In the genomic region with DNA sequence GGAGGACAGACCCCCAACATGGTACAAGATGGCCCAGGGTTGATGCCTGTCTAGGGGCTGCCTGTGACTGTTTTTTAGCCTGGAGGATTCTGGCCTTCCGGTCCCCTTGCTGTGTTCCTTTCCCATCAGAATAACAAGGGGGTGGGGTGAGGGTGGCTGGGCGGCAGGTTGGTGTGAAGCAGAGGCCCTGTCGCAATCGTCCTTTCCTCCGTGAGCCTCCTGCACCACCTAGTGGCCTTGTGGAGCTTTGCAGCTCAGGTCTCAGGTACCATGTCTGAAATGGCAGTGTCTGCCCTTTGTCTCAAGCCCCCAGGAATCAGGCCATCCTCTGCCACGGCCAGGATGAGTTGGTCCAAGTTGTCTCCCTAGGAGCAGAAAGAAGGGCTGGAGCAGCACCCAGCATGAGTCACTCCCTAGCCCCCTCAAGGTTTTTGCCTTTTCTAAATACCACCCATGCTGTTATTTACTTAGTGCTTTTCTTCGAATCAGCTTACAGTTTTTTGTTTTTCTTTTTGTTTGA, we compare ENCODE assay signal across 1 cellular context.
TF ChIP-seq lines count a peak whose summit lies in the region.

No MANE protein-coding gene starts in this region.

TF ChIP-seq in HepG2, 621 proteins besides CTCF, POLR2A, EP300 and RAD21 (continued from another document and continues in another):
- TF ChIP-seq, protein P1, sequence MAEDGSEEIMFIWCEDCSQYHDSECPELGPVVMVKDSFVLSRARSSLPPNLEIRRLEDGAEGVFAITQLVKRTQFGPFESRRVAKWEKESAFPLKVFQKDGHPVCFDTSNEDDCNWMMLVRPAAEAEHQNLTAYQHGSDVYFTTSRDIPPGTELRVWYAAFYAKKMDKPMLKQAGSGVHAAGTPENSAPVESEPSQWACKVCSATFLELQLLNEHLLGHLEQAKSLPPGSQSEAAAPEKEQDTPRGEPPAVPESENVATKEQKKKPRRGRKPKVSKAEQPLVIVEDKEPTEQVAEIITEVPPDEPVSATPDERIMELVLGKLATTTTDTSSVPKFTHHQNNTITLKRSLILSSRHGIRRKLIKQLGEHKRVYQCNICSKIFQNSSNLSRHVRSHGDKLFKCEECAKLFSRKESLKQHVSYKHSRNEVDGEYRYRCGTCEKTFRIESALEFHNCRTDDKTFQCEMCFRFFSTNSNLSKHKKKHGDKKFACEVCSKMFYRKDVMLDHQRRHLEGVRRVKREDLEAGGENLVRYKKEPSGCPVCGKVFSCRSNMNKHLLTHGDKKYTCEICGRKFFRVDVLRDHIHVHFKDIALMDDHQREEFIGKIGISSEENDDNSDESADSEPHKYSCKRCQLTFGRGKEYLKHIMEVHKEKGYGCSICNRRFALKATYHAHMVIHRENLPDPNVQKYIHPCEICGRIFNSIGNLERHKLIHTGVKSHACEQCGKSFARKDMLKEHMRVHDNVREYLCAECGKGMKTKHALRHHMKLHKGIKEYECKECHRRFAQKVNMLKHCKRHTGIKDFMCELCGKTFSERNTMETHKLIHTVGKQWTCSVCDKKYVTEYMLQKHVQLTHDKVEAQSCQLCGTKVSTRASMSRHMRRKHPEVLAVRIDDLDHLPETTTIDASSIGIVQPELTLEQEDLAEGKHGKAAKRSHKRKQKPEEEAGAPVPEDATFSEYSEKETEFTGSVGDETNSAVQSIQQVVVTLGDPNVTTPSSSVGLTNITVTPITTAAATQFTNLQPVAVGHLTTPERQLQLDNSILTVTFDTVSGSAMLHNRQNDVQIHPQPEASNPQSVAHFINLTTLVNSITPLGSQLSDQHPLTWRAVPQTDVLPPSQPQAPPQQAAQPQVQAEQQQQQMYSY (CRISPR knock-in tag; IDR thresholded peaks at IDR 0.05) = no peak
- TF ChIP-seq, protein P2, sequence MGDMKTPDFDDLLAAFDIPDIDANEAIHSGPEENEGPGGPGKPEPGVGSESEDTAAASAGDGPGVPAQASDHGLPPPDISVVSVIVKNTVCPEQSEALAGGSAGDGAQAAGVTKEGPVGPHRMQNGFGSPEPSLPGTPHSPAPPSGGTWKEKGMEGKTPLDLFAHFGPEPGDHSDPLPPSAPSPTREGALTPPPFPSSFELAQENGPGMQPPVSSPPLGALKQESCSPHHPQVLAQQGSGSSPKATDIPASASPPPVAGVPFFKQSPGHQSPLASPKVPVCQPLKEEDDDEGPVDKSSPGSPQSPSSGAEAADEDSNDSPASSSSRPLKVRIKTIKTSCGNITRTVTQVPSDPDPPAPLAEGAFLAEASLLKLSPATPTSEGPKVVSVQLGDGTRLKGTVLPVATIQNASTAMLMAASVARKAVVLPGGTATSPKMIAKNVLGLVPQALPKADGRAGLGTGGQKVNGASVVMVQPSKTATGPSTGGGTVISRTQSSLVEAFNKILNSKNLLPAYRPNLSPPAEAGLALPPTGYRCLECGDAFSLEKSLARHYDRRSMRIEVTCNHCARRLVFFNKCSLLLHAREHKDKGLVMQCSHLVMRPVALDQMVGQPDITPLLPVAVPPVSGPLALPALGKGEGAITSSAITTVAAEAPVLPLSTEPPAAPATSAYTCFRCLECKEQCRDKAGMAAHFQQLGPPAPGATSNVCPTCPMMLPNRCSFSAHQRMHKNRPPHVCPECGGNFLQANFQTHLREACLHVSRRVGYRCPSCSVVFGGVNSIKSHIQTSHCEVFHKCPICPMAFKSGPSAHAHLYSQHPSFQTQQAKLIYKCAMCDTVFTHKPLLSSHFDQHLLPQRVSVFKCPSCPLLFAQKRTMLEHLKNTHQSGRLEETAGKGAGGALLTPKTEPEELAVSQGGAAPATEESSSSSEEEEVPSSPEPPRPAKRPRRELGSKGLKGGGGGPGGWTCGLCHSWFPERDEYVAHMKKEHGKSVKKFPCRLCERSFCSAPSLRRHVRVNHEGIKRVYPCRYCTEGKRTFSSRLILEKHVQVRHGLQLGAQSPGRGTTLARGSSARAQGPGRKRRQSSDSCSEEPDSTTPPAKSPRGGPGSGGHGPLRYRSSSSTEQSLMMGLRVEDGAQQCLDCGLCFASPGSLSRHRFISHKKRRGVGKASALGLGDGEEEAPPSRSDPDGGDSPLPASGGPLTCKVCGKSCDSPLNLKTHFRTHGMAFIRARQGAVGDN (CRISPR knock-in tag; IDR thresholded peaks at IDR 0.05) = peak; percentile 43
- TF ChIP-seq RCOR2 (CRISPR knock-in tag; IDR thresholded peaks at IDR 0.05) = no peak
- TF ChIP-seq, protein P3, sequence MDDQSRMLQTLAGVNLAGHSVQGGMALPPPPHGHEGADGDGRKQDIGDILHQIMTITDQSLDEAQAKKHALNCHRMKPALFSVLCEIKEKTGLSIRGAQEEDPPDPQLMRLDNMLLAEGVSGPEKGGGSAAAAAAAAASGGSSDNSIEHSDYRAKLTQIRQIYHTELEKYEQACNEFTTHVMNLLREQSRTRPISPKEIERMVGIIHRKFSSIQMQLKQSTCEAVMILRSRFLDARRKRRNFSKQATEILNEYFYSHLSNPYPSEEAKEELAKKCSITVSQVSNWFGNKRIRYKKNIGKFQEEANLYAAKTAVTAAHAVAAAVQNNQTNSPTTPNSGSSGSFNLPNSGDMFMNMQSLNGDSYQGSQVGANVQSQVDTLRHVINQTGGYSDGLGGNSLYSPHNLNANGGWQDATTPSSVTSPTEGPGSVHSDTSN (CRISPR knock-in tag; IDR thresholded peaks at IDR 0.05; ENCODE audit: borderline replicate concordance) = no peak
- TF ChIP-seq HNF4A (CRISPR knock-in tag; IDR thresholded peaks at IDR 0.05) = no peak
- TF ChIP-seq MXD4 (CRISPR knock-in tag; IDR thresholded peaks at IDR 0.05) = no peak
- no peak for TF ChIP-seq ZNF768 (CRISPR knock-in tag; IDR thresholded peaks at IDR 0.05)
- TF ChIP-seq, protein P4, sequence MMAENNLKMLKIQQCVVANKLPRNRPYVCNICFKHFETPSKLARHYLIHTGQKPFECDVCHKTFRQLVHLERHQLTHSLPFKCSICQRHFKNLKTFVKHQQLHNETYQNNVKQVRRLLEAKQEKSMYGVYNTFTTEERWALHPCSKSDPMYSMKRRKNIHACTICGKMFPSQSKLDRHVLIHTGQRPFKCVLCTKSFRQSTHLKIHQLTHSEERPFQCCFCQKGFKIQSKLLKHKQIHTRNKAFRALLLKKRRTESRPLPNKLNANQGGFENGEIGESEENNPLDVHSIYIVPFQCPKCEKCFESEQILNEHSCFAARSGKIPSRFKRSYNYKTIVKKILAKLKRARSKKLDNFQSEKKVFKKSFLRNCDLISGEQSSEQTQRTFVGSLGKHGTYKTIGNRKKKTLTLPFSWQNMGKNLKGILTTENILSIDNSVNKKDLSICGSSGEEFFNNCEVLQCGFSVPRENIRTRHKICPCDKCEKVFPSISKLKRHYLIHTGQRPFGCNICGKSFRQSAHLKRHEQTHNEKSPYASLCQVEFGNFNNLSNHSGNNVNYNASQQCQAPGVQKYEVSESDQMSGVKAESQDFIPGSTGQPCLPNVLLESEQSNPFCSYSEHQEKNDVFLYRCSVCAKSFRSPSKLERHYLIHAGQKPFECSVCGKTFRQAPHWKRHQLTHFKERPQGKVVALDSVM (CRISPR knock-in tag; IDR thresholded peaks at IDR 0.05) = 0 out of 2 replicates have a peak, but pooled peaks have one; percentile 11
- TF ChIP-seq, protein P5, sequence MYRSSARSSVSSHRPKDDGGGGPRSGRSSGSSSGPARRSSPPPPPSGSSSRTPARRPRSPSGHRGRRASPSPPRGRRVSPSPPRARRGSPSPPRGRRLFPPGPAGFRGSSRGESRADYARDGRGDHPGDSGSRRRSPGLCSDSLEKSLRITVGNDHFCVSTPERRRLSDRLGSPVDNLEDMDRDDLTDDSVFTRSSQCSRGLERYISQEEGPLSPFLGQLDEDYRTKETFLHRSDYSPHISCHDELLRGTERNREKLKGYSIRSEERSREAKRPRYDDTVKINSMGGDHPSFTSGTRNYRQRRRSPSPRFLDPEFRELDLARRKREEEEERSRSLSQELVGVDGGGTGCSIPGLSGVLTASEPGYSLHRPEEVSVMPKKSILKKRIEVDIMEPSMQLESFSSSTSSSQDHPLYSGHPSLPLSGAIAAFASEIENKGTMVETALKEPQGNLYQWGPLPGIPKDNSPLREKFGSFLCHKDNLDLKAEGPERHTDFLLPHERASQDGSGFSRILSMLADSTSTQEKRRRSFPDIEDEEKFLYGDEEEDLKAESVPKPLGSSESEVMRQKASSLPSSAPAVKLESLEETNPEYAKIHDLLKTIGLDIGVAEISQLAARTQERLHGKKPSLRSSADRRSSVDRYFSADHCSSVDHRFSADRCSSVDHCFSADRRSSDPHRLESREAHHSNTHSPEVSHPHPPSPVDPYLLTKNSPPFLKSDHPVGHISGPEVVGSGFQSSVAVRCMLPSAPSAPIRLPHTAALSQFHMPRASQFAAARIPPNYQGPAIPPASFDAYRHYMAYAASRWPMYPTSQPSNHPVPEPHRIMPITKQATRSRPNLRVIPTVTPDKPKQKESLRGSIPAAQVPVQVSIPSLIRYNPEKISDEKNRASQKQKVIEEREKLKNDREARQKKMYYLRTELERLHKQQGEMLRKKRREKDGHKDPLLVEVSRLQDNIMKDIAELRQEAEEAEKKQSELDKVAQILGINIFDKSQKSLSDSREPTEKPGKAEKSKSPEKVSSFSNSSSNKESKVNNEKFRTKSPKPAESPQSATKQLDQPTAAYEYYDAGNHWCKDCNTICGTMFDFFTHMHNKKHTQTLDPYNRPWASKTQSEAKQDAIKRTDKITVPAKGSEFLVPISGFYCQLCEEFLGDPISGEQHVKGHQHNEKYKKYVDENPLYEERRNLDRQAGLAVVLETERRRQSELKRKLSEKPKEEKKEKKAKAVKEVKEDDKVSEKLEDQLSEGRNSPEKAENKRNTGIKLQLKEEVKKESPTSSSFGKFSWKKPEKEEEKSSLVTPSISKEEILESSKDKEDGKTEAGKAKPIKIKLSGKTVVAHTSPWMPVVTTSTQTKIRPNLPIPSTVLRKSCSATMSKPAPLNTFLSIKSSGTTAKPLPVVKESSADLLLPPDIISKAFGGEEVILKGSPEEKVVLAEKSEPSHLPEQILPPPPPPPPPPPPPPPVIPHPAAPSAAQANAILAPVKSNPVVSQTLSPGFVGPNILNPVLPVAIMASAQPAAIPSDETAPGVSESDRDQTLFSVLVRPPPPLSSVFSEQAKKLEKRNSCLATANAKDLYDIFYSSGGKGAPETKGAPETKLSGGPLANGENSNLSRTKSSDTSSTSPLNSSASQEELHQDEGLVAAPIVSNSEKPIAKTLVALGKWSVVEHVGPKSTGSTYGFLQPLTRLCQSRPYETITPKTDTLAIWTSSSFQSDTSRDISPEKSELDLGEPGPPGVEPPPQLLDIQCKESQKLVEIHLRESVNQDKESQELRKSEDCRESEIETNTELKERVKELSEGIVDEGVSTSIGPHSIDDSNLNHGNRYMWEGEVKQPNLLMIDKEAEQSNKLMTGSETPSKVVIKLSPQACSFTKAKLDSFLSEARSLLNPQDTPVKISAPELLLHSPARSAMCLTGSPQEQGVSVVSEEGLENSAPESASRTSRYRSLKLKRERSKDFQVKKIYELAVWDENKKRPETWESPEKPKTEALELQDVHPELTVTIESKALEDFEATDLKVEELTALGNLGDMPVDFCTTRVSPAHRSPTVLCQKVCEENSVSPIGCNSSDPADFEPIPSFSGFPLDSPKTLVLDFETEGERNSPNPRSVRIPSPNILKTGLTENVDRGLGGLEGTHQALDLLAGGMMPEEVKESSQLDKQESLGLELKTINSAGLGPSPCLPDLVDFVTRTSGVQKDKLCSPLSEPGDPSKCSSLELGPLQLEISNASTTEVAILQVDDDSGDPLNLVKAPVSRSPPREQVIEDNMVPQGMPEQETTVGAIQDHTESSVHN (CRISPR knock-in tag; IDR thresholded peaks at IDR 0.05) = no peak
- TF ChIP-seq, protein P6, sequence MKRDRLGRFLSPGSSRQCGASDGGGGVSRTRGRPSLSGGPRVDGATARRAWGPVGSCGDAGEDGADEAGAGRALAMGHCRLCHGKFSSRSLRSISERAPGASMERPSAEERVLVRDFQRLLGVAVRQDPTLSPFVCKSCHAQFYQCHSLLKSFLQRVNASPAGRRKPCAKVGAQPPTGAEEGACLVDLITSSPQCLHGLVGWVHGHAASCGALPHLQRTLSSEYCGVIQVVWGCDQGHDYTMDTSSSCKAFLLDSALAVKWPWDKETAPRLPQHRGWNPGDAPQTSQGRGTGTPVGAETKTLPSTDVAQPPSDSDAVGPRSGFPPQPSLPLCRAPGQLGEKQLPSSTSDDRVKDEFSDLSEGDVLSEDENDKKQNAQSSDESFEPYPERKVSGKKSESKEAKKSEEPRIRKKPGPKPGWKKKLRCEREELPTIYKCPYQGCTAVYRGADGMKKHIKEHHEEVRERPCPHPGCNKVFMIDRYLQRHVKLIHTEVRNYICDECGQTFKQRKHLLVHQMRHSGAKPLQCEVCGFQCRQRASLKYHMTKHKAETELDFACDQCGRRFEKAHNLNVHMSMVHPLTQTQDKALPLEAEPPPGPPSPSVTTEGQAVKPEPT (CRISPR knock-in tag; IDR thresholded peaks at IDR 0.05; ENCODE audit: low read depth) = no peak
- TF ChIP-seq, protein P7, sequence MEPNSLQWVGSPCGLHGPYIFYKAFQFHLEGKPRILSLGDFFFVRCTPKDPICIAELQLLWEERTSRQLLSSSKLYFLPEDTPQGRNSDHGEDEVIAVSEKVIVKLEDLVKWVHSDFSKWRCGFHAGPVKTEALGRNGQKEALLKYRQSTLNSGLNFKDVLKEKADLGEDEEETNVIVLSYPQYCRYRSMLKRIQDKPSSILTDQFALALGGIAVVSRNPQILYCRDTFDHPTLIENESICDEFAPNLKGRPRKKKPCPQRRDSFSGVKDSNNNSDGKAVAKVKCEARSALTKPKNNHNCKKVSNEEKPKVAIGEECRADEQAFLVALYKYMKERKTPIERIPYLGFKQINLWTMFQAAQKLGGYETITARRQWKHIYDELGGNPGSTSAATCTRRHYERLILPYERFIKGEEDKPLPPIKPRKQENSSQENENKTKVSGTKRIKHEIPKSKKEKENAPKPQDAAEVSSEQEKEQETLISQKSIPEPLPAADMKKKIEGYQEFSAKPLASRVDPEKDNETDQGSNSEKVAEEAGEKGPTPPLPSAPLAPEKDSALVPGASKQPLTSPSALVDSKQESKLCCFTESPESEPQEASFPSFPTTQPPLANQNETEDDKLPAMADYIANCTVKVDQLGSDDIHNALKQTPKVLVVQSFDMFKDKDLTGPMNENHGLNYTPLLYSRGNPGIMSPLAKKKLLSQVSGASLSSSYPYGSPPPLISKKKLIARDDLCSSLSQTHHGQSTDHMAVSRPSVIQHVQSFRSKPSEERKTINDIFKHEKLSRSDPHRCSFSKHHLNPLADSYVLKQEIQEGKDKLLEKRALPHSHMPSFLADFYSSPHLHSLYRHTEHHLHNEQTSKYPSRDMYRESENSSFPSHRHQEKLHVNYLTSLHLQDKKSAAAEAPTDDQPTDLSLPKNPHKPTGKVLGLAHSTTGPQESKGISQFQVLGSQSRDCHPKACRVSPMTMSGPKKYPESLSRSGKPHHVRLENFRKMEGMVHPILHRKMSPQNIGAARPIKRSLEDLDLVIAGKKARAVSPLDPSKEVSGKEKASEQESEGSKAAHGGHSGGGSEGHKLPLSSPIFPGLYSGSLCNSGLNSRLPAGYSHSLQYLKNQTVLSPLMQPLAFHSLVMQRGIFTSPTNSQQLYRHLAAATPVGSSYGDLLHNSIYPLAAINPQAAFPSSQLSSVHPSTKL (CRISPR knock-in tag; IDR thresholded peaks at IDR 0.05) = 0 out of 2 replicates have a peak, but pooled peaks have one; percentile 12
- TF ChIP-seq CBX2 (IDR thresholded peaks at IDR 0.05; ENCODE audit: low read depth, low read length) = no peak
- no peak for TF ChIP-seq CBX2 (CRISPR knock-in tag; IDR thresholded peaks at IDR 0.05; ENCODE audit: low read depth)
- TF ChIP-seq, protein P8, sequence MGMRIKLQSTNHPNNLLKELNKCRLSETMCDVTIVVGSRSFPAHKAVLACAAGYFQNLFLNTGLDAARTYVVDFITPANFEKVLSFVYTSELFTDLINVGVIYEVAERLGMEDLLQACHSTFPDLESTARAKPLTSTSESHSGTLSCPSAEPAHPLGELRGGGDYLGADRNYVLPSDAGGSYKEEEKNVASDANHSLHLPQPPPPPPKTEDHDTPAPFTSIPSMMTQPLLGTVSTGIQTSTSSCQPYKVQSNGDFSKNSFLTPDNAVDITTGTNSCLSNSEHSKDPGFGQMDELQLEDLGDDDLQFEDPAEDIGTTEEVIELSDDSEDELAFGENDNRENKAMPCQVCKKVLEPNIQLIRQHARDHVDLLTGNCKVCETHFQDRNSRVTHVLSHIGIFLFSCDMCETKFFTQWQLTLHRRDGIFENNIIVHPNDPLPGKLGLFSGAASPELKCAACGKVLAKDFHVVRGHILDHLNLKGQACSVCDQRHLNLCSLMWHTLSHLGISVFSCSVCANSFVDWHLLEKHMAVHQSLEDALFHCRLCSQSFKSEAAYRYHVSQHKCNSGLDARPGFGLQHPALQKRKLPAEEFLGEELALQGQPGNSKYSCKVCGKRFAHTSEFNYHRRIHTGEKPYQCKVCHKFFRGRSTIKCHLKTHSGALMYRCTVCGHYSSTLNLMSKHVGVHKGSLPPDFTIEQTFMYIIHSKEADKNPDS (CRISPR knock-in tag; IDR thresholded peaks at IDR 0.05) = no peak
